18 cellular contexts compared by ENCODE assay signal in the genomic region with DNA sequence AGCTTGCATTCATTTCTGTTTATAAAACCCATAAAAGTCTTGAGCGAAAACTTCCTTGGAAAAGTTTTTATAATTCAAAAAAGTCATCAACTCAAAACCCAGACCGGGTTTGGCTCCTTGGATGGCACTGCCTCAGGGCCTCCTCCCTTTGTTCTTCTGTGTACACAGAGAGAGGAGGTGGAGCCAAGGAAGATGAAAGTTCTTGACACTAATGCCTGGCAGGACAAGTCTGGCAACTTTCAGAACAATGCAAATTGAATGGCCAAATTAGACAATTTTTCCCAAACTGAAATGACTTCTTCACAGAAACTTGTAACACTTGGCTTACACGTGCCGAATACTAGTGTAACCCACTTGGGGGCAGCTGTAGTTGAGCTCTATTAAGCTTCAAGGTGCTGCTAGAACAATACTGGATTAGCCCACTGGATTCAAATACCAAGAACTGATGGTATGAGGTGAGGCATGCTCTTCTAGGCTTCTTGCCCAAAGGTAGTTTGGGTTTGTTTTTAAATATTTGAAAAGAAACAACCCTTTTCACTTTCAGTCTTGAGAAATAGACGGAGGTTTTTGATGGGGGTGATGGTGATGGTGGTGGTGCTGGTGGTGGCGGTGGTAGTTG.
DNase-seq lines count a peak whose midpoint lies in the region; ATAC-seq and TF ChIP-seq lines count a peak whose summit lies in the region.
"Had no signal": no experiment of that assay in that cellular context is flagged by ENCODE, and none has a peak within 500 bp of the region (broad histone marks: within the 10 kb centered on the region; RNA-seq: fewer than 3 reads in every experiment).

No MANE protein-coding gene starts in this region.

- whole genome bisulfite sequencing in prostate gland, result 32% methylated on average over 6 of the region's 6 CpGs

- no peak for TF ChIP-seq CTCF in prostate gland (IDR thresholded peaks at IDR 0.05)

- ATAC-seq in GM21723 (IDR thresholded peaks at IDR 0.05; ENCODE audit: unreplicated experiment), result no peak
- ATAC-seq: GM12878 had no signal

- H3K4me1 ChIP-seq in prostate gland (replicated peaks), result no peaks in the 10 kb centered on the region

- no peaks in the 10 kb centered on the region for H3K9me3 ChIP-seq in prostate gland
- H3K9me3 ChIP-seq: BLaER1 treated with 17β-estradiol and CSF1 and Interleukin-3, amounts not matched to agents 10 nM and 100 nM; right lobe of liver had no signal

- H3K36me3 ChIP-seq in prostate gland, result no peaks in the 10 kb centered on the region
- H3K36me3 ChIP-seq: BLaER1 treated with 17β-estradiol and CSF1 and Interleukin-3, amounts not matched to agents 10 nM and 100 nM; right lobe of liver had no signal

- intact Hi-C loops in prostate gland (cut with DNase I), result no loop called here

- H3K4me3 ChIP-seq in prostate gland, result no peak overlapping the region
- H3K4me3 ChIP-seq: BLaER1 treated with 17β-estradiol and CSF1 and Interleukin-3, amounts not matched to agents 10 nM and 100 nM; GM12878; right lobe of liver had no signal

- DNase-seq in ELF-1 (ENCODE audit: low read depth, low spot score) (peak; percentile 73), M059J (ENCODE audit: low read depth) (peak; percentile 76), epithelial cell of prostate (ENCODE audit: low read depth, low spot score) (peak; percentile 55), prostate gland (ENCODE audit: low spot score) (peak; percentile 89), DMS153 treated with DMSO at 0.1 percent for 48 hours (lab: John Stamatoyannopoulos, UW; ENCODE audit: unreplicated experiment) (no peak)
- no peak for DNase-seq in activated T-cell treated with anti-CD3 and anti-CD28 coated beads, Interleukin-2, amount 50 U/mL, for 1 hour
- DNase-seq: activated CD4-positive, alpha-beta T cell treated with anti-CD3 and anti-CD28 coated beads for 1 hour; activated CD8-positive, alpha-beta memory T cell treated with anti-CD3 and anti-CD28 coated beads, Interleukin-2, amount 50 U/mL, for 4 hours; activated naive CD4-positive, alpha-beta T cell treated with anti-CD3 and anti-CD28 coated beads, Interleukin-2, amount 50 U/mL, for 16 hours; effector CD8-positive, alpha-beta T cell; NCI-H1930; NCI-H526 treated with DMSO at 0.1 percent for 48 hours; right lobe of liver; stimulated activated CD4-positive, alpha-beta T cell treated with anti-CD3 and anti-CD28 coated beads, Interleukin-4, amount 100 ng/mL, for 4 hours had no signal

- no peaks in the 10 kb centered on the region for H3K27me3 ChIP-seq in prostate gland (replicated peaks; ENCODE audit: insufficient read depth)
- H3K27me3 ChIP-seq: BLaER1 treated with 17β-estradiol and CSF1 and Interleukin-3, amounts not matched to agents 10 nM and 100 nM; right lobe of liver had no signal

- no peak for TF ChIP-seq POLR2A in prostate gland (IDR thresholded peaks at IDR 0.05)

- H3K27ac ChIP-seq in epithelial cell of prostate (peak overlapping the region; percentile 86), prostate gland (peak overlapping the region; percentile 39 to 75)
- H3K27ac ChIP-seq: BLaER1 treated with 17β-estradiol and CSF1 and Interleukin-3, amounts not matched to agents 10 nM and 100 nM; HL-60 had no signal

Comparison
In these comparisons a context has a peak if more than half of its experiments do, and no peak if none do; other contexts are left out.
1. DNase-seq: peak in ELF-1 (single experiment), M059J (single experiment), epithelial cell of prostate (single experiment) and prostate gland (single experiment); none in DMS153 treated with DMSO at 0.1 percent for 48 hours (single experiment) and activated T-cell treated with anti-CD3 and anti-CD28 coated beads, Interleukin-2, amount 50 U/mL, for 1 hour (single experiment).